Comparison of ENCODE assay signal across 1 cellular context in the genomic region with DNA sequence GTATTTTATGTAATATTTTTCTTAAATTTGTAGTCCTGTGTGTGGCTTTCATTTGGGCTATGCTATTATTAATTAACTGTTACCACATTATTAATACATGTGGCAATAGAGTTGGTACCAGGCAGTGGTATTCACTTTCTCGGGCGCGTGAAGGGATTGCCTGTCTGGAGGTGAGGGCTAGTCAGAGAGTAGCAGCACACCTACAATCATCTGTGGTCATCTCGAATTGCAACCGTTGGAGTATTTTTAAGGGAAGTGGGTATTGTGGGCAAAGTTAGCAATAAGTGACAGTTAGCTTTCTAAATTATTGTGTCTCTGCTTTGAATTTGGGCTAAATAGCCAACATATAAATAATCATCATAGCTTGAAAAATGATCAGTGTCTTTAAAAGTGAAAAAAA.
TF ChIP-seq lines count a peak whose summit lies in the region.

No MANE protein-coding gene starts in this region.

TF ChIP-seq in GM23338, 12 proteins besides CTCF, POLR2A, EP300 and RAD21 (continued from another document):
- TF ChIP-seq, protein P1, sequence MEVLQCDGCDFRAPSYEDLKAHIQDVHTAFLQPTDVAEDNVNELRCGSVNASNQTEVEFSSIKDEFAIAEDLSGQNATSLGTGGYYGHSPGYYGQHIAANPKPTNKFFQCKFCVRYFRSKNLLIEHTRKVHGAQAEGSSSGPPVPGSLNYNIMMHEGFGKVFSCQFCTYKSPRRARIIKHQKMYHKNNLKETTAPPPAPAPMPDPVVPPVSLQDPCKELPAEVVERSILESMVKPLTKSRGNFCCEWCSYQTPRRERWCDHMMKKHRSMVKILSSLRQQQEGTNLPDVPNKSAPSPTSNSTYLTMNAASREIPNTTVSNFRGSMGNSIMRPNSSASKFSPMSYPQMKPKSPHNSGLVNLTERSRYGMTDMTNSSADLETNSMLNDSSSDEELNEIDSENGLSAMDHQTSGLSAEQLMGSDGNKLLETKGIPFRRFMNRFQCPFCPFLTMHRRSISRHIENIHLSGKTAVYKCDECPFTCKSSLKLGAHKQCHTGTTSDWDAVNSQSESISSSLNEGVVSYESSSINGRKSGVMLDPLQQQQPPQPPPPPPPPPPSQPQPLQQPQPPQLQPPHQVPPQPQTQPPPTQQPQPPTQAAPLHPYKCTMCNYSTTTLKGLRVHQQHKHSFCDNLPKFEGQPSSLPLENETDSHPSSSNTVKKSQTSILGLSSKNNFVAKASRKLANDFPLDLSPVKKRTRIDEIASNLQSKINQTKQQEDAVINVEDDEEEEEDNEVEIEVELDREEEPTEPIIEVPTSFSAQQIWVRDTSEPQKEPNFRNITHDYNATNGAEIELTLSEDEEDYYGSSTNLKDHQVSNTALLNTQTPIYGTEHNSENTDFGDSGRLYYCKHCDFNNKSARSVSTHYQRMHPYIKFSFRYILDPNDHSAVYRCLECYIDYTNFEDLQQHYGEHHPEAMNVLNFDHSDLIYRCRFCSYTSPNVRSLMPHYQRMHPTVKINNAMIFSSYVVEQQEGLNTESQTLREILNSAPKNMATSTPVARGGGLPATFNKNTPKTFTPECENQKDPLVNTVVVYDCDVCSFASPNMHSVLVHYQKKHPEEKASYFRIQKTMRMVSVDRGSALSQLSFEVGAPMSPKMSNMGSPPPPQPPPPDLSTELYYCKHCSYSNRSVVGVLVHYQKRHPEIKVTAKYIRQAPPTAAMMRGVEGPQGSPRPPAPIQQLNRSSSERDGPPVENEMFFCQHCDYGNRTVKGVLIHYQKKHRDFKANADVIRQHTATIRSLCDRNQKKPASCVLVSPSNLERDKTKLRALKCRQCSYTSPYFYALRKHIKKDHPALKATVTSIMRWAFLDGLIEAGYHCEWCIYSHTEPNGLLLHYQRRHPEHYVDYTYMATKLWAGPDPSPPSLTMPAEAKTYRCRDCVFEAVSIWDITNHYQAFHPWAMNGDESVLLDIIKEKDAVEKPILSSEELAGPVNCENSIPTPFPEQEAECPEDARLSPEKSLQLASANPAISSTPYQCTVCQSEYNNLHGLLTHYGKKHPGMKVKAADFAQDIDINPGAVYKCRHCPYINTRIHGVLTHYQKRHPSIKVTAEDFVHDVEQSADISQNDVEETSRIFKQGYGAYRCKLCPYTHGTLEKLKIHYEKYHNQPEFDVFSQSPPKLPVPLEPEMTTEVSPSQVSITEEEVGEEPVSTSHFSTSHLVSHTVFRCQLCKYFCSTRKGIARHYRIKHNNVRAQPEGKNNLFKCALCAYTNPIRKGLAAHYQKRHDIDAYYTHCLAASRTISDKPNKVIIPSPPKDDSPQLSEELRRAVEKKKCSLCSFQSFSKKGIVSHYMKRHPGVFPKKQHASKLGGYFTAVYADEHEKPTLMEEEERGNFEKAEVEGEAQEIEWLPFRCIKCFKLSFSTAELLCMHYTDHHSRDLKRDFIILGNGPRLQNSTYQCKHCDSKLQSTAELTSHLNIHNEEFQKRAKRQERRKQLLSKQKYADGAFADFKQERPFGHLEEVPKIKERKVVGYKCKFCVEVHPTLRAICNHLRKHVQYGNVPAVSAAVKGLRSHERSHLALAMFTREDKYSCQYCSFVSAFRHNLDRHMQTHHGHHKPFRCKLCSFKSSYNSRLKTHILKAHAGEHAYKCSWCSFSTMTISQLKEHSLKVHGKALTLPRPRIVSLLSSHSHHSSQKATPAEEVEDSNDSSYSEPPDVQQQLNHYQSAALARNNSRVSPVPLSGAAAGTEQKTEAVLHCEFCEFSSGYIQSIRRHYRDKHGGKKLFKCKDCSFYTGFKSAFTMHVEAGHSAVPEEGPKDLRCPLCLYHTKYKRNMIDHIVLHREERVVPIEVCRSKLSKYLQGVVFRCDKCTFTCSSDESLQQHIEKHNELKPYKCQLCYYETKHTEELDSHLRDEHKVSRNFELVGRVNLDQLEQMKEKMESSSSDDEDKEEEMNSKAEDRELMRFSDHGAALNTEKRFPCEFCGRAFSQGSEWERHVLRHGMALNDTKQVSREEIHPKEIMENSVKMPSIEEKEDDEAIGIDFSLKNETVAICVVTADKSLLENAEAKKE (CRISPR knock-in tag; IDR thresholded peaks at IDR 0.05): no peak
- TF ChIP-seq ZNF114 (CRISPR knock-in tag; IDR thresholded peaks at IDR 0.05) (no peak), STAT1 (IDR thresholded peaks at IDR 0.05; ENCODE audit: unreplicated experiment) (no peak), NANOG (IDR thresholded peaks at IDR 0.05; ENCODE audit: borderline replicate concordance) (no peak), CREB1 (CRISPR knock-in tag; IDR thresholded peaks at IDR 0.05; ENCODE audit: low read depth) (no peak)
